Comparison of ENCODE assay signal across 15 cellular contexts in genomic region chr2:135121016-135121657, GRCh38.
"Had no signal": no experiment of that assay in that cellular context is flagged by ENCODE, and none has a peak within 500 bp of the region (broad histone marks: within the 10 kb centered on the region; RNA-seq: fewer than 3 reads in every experiment).

No MANE protein-coding gene starts in this region.

- H3K27me3 Mint-ChIP-seq: activated CD4-positive, alpha-beta T cell treated with anti-CD3 and anti-CD28 coated beads, Interleukin-2, amount 10 ng/mL, durations not matched to agents 7 days and 5 days; brain had no signal

- H3K4me3 ChIP-seq: left ventricle myocardium inferior, ovary, skin epidermis had no signal

- H3K4me1 Mint-ChIP-seq: activated CD4-positive, alpha-beta T cell treated with anti-CD3 and anti-CD28 coated beads, Interleukin-2, amount 10 ng/mL, durations not matched to agents 7 days and 5 days; brain; immature natural killer cell had no signal

- H3K27ac Mint-ChIP-seq: activated CD4-positive, alpha-beta T cell treated with anti-CD3 and anti-CD28 coated beads, Interleukin-2, amount 10 ng/mL, durations not matched to agents 7 days and 5 days; activated naive CD4-positive, alpha-beta T cell treated with anti-CD3 and anti-CD28 coated beads, Interleukin-2, amount 50 U/mL, for 72 hours; immature natural killer cell had no signal

- ATAC-seq: activated naive CD4-positive, alpha-beta T cell treated with anti-CD3 and anti-CD28 coated beads, Interleukin-2, amount 50 U/mL, for 72 hours had no signal

- H3K9me3 ChIP-seq: left ventricle myocardium inferior, ovary had no signal

- H3K9me3 Mint-ChIP-seq: activated CD4-positive, alpha-beta T cell treated with anti-CD3 and anti-CD28 coated beads, Interleukin-2, amount 10 ng/mL, durations not matched to agents 7 days and 5 days; activated naive CD4-positive, alpha-beta T cell treated with anti-CD3 and anti-CD28 coated beads, Interleukin-2, amount 50 U/mL, for 72 hours had no signal

- DNase-seq: activated CD4-positive, alpha-beta T cell treated with anti-CD3 and anti-CD28 coated beads, Interleukin-2, amount 10 ng/mL, durations not matched to agents 7 days and 5 days; activated CD4-positive, CD25-positive, alpha-beta regulatory T cell; activated T-cell treated with anti-CD3 and anti-CD28 coated beads, Interleukin-2, amount 50 U/mL, for 1 hour; amniotic stem cell; effector memory CD4-positive, alpha-beta T cell; glutamatergic neuron; immature natural killer cell; left ventricle myocardium inferior; mesenchymal stem cell; ovary; retina; T-helper 2 cell had no signal

- H3K27ac ChIP-seq: left ventricle myocardium inferior, ovary, skin epidermis had no signal

- H3K27me3 ChIP-seq: ovary had no signal

- H3K36me3 ChIP-seq: ovary had no signal

- H3K4me3 Mint-ChIP-seq: activated CD4-positive, alpha-beta T cell treated with anti-CD3 and anti-CD28 coated beads, Interleukin-2, amount 10 ng/mL, durations not matched to agents 7 days and 5 days; brain; immature natural killer cell had no signal
